In genomic region chr13:58994778-58995177, GRCh38 we compare ENCODE assay signal across 16 cellular contexts.
A peak's percentile ranks its signal among the peaks of the same experiment; 100 is the strongest.
DNase-seq lines count a peak whose midpoint lies in the region; ATAC-seq and TF ChIP-seq lines count a peak whose summit lies in the region.
"Had no signal": no experiment of that assay in that cellular context is flagged by ENCODE, and none has a peak within 500 bp of the region (broad histone marks: within the 10 kb centered on the region; RNA-seq: fewer than 3 reads in every experiment).

No MANE protein-coding gene starts in this region.

- H3K27ac ChIP-seq in neural cell (ENCODE audit: low read length), result no peak overlapping the region
- H3K27ac ChIP-seq: body of pancreas, gastrocnemius medialis had no signal

- H3K9ac ChIP-seq in neural cell (ENCODE audit: low read length), result no peak overlapping the region

- no peaks in the 10 kb centered on the region for H3K27me3 ChIP-seq in neural cell (ENCODE audit: insufficient read depth, low read depth, low read length)
- H3K27me3 ChIP-seq: body of pancreas, gastrocnemius medialis had no signal

- no peaks in the 10 kb centered on the region for H3K79me2 ChIP-seq in neural cell (replicated peaks; ENCODE audit: insufficient read depth, low read length)

- H2AFZ ChIP-seq in neural cell (ENCODE audit: low read depth, low read length), result no peak overlapping the region

- H3K36me3 ChIP-seq in neural cell (ENCODE audit: insufficient read depth, low read length), result no peaks in the 10 kb centered on the region
- H3K36me3 ChIP-seq: gastrocnemius medialis had no signal

- no peak for ATAC-seq in GM21576 (IDR thresholded peaks at IDR 0.05; ENCODE audit: unreplicated experiment)
- ATAC-seq: body of pancreas, gastrocnemius medialis had no signal

- H3F3A ChIP-seq in neural cell (ENCODE audit: insufficient read depth, low read length, poor library complexity, severe bottlenecking), result no peaks in the 10 kb centered on the region

- H3K4me3 ChIP-seq in astrocyte of the cerebellum (ENCODE audit: low read depth, low read length) (no peak overlapping the region), neural cell (ENCODE audit: low read length) (no peak overlapping the region)
- H3K4me3 ChIP-seq: body of pancreas, gastrocnemius medialis had no signal

- in situ Hi-C loops in astrocyte of the cerebellum (cut with HindIII; ENCODE audit: low sequenced_read_pairs), result no loop called here

- no peaks in the 10 kb centered on the region for H3K9me2 ChIP-seq in neural cell (ENCODE audit: insufficient read depth, low read length)

- no peak overlapping the region for H3K4me2 ChIP-seq in neural cell (ENCODE audit: low read length)

- DNase-seq in NCI-H82 (lab: John Stamatoyannopoulos, UW) (peak; percentile 25), NCI-H82 treated with DMSO at 0.1 percent for 48 hours (lab: John Stamatoyannopoulos, UW; ENCODE audit: unreplicated experiment) (no peak), M059J (ENCODE audit: low read depth) (peak; percentile 43), astrocyte of the cerebellum (ENCODE audit: low read depth) (no peak), Ammon's horn (ENCODE audit: low spot score) (no peak)
- DNase-seq in stimulated activated CD4-positive, alpha-beta T cell treated with anti-CD3 and anti-CD28 coated beads, Interleukin-15, amount 100 ng/mL, for 24 hours, result no peak
- DNase-seq: activated gamma-delta T cell; body of pancreas; Calu3; effector CD8-positive, alpha-beta T cell; gastrocnemius medialis; NCI-H1417 treated with DMSO at 0.1 percent for 48 hours; NCI-H774; SHP77 treated with DMSO at 0.1 percent for 48 hours had no signal

- TF ChIP-seq CTCF in astrocyte of the cerebellum (IDR thresholded peaks at IDR 0.05; ENCODE audit: low read depth, low read length, missing control alignments) (peak; percentile 9), neural cell (IDR thresholded peaks at IDR 0.05; ENCODE audit: poor library complexity, severe bottlenecking) (peak; percentile 54)

- no peak for TF ChIP-seq EP300 in neural cell (conservative IDR thresholded peaks at IDR 0.05; ENCODE audit: poor library complexity, severe bottlenecking)

- TF ChIP-seq RAD21 in neural cell (conservative IDR thresholded peaks at IDR 0.05), result peak; percentile 60

- no peaks in the 10 kb centered on the region for H4K20me1 ChIP-seq in neural cell (ENCODE audit: insufficient read depth)

- no peaks in the 10 kb centered on the region for H3K9me3 ChIP-seq in neural cell (ENCODE audit: low read length)
- H3K9me3 ChIP-seq: body of pancreas, gastrocnemius medialis had no signal

TF ChIP-seq in neural cell, 6 proteins besides CTCF, POLR2A, EP300 and RAD21:
- TF ChIP-seq POLR2AphosphoS5 (IDR thresholded peaks at IDR 0.05) (no peak), REST (IDR thresholded peaks at IDR 0.05; ENCODE audit: borderline replicate concordance) (no peak), MXI1 (conservative IDR thresholded peaks at IDR 0.05; ENCODE audit: poor library complexity, severe bottlenecking) (no peak), SMC3 (conservative IDR thresholded peaks at IDR 0.05; ENCODE audit: poor library complexity) (peak; percentile 57)
TF ChIP-seq in neural cell: peak in this region for 1.

Comparison
In these comparisons a context has a peak if more than half of its experiments do, and no peak if none do; other contexts are left out.
1. DNase-seq: peak in NCI-H82 (single experiment) and M059J (single experiment); none in NCI-H82 treated with DMSO at 0.1 percent for 48 hours (single experiment), astrocyte of the cerebellum (single experiment), Ammon's horn (single experiment) and stimulated activated CD4-positive, alpha-beta T cell treated with anti-CD3 and anti-CD28 coated beads, Interleukin-15, amount 100 ng/mL, for 24 hours (single experiment).